26 cellular contexts compared by ENCODE assay signal in the genomic region with DNA sequence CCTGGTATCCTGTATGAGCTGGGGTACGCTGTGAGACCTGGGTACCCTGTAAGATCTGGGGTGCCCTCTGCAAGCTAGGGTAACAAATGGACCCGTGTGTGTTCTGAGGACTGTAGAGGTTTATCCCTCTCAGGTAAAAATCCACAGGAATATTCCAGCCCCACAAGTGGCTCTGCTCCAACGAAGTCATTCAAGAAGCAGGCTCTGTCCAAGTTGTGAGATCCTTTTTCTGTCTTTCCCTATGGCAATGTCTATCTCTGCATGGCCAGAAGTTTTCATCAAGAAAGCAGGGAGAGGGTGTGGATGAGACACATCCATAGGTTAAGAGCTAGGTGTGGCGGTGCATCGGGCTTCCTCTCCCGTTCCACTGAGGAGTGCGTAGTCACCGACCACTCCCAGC.
"Had no signal": no experiment of that assay in that cellular context is flagged by ENCODE, and none has a peak within 500 bp of the region (broad histone marks: within the 10 kb centered on the region; RNA-seq: fewer than 3 reads in every experiment).

No MANE protein-coding gene starts in this region.

- H3K4me3 ChIP-seq: neural progenitor cell, pancreas, prostate gland, right lobe of liver, sigmoid colon, stomach, thoracic aorta, thyroid gland, tibial nerve, upper lobe of left lung, vagina had no signal

- DNase-seq: natural killer cell; occipital lobe; pancreas; right cardiac atrium; right lobe of liver; sigmoid colon; small intestine; stimulated activated CD4-positive, alpha-beta T cell treated with anti-CD3 and anti-CD28 coated beads, Interleukin-15, amount 100 ng/mL, for 24 hours; stimulated activated CD4-positive, alpha-beta T cell treated with anti-CD3 and anti-CD28 coated beads, Interleukin-2, amount 100 ng/mL, for 24 hours; stimulated activated CD4-positive, alpha-beta T cell treated with anti-CD3 and anti-CD28 coated beads, Interleukin-2, amount 100 ng/mL, for 48 hours; stimulated activated CD4-positive, alpha-beta T cell treated with anti-CD3 and anti-CD28 coated beads, Interleukin-4, amount 100 ng/mL, for 24 hours; stimulated activated naive B cell treated with anti-CD40 and anti-IgM and Interleukin-4, amounts not matched to agents 10 μg/mL and 1 μg/mL and 100 μg/mL, for 72 hours; stimulated activated naive CD4-positive, alpha-beta T cell treated with Interleukin-2 at 50 U/mL for 16 hours; stomach; thyroid gland; trophoblast cell; upper lobe of left lung had no signal

- H3K27me3 Mint-ChIP-seq: stimulated activated naive CD8-positive, alpha-beta T cell treated with anti-CD3 and anti-CD28 coated beads, Interleukin-15, Interleukin-2, amounts not matched to agents 100 ng/mL and 50 ng/mL, for 24 hours had no signal

- H3K27ac Mint-ChIP-seq: natural killer cell; nephron; neural progenitor cell; stimulated activated effector memory CD8-positive, alpha-beta T cell treated with anti-CD3 and anti-CD28 coated beads, Interleukin-12 subunit alpha, Interleukin-12 subunit beta, amount 100 ng/mL, for 72 hours; stimulated activated naive B cell treated with anti-CD40 and anti-IgM and Interleukin-4, amounts not matched to agents 10 μg/mL and 1 μg/mL and 100 μg/mL, for 72 hours; stimulated activated naive CD8-positive, alpha-beta T cell treated with anti-CD3 and anti-CD28 coated beads, Interleukin-15, Interleukin-2, amounts not matched to agents 100 ng/mL and 50 ng/mL, for 24 hours had no signal

- H3K4me2 ChIP-seq: neural progenitor cell had no signal

- H3K36me3 Mint-ChIP-seq: natural killer cell; neural progenitor cell; stimulated activated effector memory CD8-positive, alpha-beta T cell treated with anti-CD3 and anti-CD28 coated beads, Interleukin-12 subunit alpha, Interleukin-12 subunit beta, amount 100 ng/mL, for 72 hours; stimulated activated naive B cell treated with anti-CD40 and anti-IgM and Interleukin-4, amounts not matched to agents 10 μg/mL and 1 μg/mL and 100 μg/mL, for 72 hours had no signal

- FAIRE-seq: pancreas, small intestine, urothelium cell line had no signal

- H3K9me3 Mint-ChIP-seq: natural killer cell; neural progenitor cell; stimulated activated effector memory CD8-positive, alpha-beta T cell treated with anti-CD3 and anti-CD28 coated beads, Interleukin-12 subunit alpha, Interleukin-12 subunit beta, amount 100 ng/mL, for 72 hours; stimulated activated naive CD8-positive, alpha-beta T cell treated with anti-CD3 and anti-CD28 coated beads, Interleukin-15, Interleukin-2, amounts not matched to agents 100 ng/mL and 50 ng/mL, for 24 hours had no signal

- H3K36me3 ChIP-seq: neural progenitor cell, pancreas, prostate gland, right lobe of liver, sigmoid colon, stomach, thoracic aorta, thyroid gland, tibial nerve, upper lobe of left lung, vagina had no signal

- H3K4me1 Mint-ChIP-seq: nephron, neural progenitor cell had no signal

- H3K27ac ChIP-seq: neural progenitor cell, pancreas, prostate gland, right lobe of liver, stomach, thoracic aorta, thyroid gland, tibial nerve, upper lobe of left lung, vagina had no signal

- H3K4me3 Mint-ChIP-seq: natural killer cell; nephron; neural progenitor cell; stimulated activated effector memory CD8-positive, alpha-beta T cell treated with anti-CD3 and anti-CD28 coated beads, Interleukin-12 subunit alpha, Interleukin-12 subunit beta, amount 100 ng/mL, for 72 hours; stimulated activated naive B cell treated with anti-CD40 and anti-IgM and Interleukin-4, amounts not matched to agents 10 μg/mL and 1 μg/mL and 100 μg/mL, for 72 hours; stimulated activated naive CD8-positive, alpha-beta T cell treated with anti-CD3 and anti-CD28 coated beads, Interleukin-15, Interleukin-2, amounts not matched to agents 100 ng/mL and 50 ng/mL, for 24 hours had no signal

- H3K27me3 ChIP-seq: neural progenitor cell, pancreas, right lobe of liver, sigmoid colon, stomach, thyroid gland, tibial nerve, upper lobe of left lung, vagina had no signal

- H3K9me3 ChIP-seq: pancreas, prostate gland, right lobe of liver, sigmoid colon, stomach, thoracic aorta, thyroid gland, upper lobe of left lung, vagina had no signal

- H3K9ac ChIP-seq: neural progenitor cell had no signal

- H2AFZ ChIP-seq: neural progenitor cell had no signal

- H3K4me1 ChIP-seq: neural progenitor cell, pancreas, prostate gland, right lobe of liver, vagina had no signal

- ATAC-seq: natural killer cell; pancreas; right cardiac atrium; right lobe of liver; stimulated activated effector memory CD8-positive, alpha-beta T cell treated with anti-CD3 and anti-CD28 coated beads, Interleukin-12 subunit alpha, Interleukin-12 subunit beta, amount 100 ng/mL, for 72 hours; stimulated activated naive B cell treated with anti-CD40 and anti-IgM and Interleukin-4, amounts not matched to agents 10 μg/mL and 1 μg/mL and 100 μg/mL, for 72 hours had no signal
